ENCODE assay signal across 17 cellular contexts in the genomic region with DNA sequence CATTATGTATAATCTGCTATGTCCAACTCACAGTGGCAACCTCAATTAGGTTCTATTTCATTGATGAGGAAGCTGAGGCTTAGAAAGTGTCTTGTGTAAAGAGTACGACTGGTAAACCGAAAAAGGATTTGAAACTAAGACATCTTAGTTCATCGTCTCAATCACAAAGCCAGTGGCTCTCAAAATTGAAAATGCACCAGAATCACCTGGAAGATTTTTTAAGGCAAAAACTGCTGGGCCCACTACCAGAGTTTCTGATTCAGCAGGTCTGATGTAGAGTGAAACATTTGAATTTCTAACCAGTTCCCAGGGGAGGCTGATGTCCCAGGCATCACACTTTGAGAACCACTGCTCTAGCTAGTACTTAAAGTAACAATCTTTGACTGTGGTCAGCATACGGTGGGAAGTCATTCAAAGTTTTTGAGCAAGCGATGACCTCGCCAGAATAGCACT. TPM values are rescaled to one million over a fixed set of nuclear protein-coding genes. Genes with fewer than 3 reads are reported as not detected.
DNase-seq lines count a peak whose midpoint lies in the region; ATAC-seq, FAIRE-seq and TF ChIP-seq lines count a peak whose summit lies in the region.
"Had no signal": no experiment of that assay in that cellular context is flagged by ENCODE, and none has a peak within 500 bp of the region (broad histone marks: within the 10 kb centered on the region; RNA-seq: fewer than 3 reads in every experiment).

No MANE protein-coding gene starts in this region.

- H3K4me1 ChIP-seq in astrocyte (ENCODE audit: insufficient read depth, low read length) (no peaks in the 10 kb centered on the region), left lung (no peaks in the 10 kb centered on the region), suprapubic skin (no peaks in the 10 kb centered on the region)
- H3K4me1 ChIP-seq: ascending aorta had no signal

- WGBS in suprapubic skin, result 93% methylated on average over 6 of the region's 6 CpGs

- peak overlapping the region; percentile 43 for H3K27ac Mint-ChIP-seq in astrocyte (ENCODE audit: unreplicated experiment)
- H3K27ac Mint-ChIP-seq: CD4-positive, alpha-beta memory T cell; stimulated activated effector memory CD8-positive, alpha-beta T cell treated with anti-CD3 and anti-CD28 coated beads, Interleukin-12 subunit alpha, Interleukin-12 subunit beta, amount 100 ng/mL, for 72 hours had no signal

- ATAC-seq in GM18907 (IDR thresholded peaks at IDR 0.05; ENCODE audit: unreplicated experiment), result peak; percentile 86
- ATAC-seq in GM21528 (IDR thresholded peaks at IDR 0.05; ENCODE audit: low FRiP score, unreplicated experiment), result peak; percentile 83
- ATAC-seq in HG03095 (IDR thresholded peaks at IDR 0.05; ENCODE audit: unreplicated experiment), result peak; percentile 83
- ATAC-seq in left lung, result no peak
- ATAC-seq: activated T-cell treated with anti-CD3 and anti-CD28 coated beads, Interleukin-2, amount 50 U/mL, for 4 hours; left lobe of liver; stimulated activated effector memory CD8-positive, alpha-beta T cell treated with anti-CD3 and anti-CD28 coated beads, Interleukin-12 subunit alpha, Interleukin-12 subunit beta, amount 100 ng/mL, for 72 hours had no signal

- H3K4me3 Mint-ChIP-seq in astrocyte (ENCODE audit: unreplicated experiment), result no peak overlapping the region
- H3K4me3 Mint-ChIP-seq: activated T-cell treated with anti-CD3 and anti-CD28 coated beads, Interleukin-2, amount 50 U/mL, for 4 hours; CD4-positive, alpha-beta memory T cell; stimulated activated effector memory CD8-positive, alpha-beta T cell treated with anti-CD3 and anti-CD28 coated beads, Interleukin-12 subunit alpha, Interleukin-12 subunit beta, amount 100 ng/mL, for 72 hours had no signal

- no peak overlapping the region for H3K4me2 ChIP-seq in astrocyte (ENCODE audit: low read length)

- FAIRE-seq in astrocyte (lab: Jason Lieb, UNC), result no peak

- no peaks in the 10 kb centered on the region for H3K9me3 Mint-ChIP-seq in astrocyte (ENCODE audit: unreplicated experiment)
- H3K9me3 Mint-ChIP-seq: activated T-cell treated with anti-CD3 and anti-CD28 coated beads, Interleukin-2, amount 50 U/mL, for 4 hours; CD4-positive, alpha-beta memory T cell; stimulated activated effector memory CD8-positive, alpha-beta T cell treated with anti-CD3 and anti-CD28 coated beads, Interleukin-12 subunit alpha, Interleukin-12 subunit beta, amount 100 ng/mL, for 72 hours had no signal

- H3K4me1 Mint-ChIP-seq in astrocyte (ENCODE audit: low read depth, unreplicated experiment), result peaks cover 25% of the 10 kb centered on the region
- H3K4me1 Mint-ChIP-seq: CD4-positive, alpha-beta memory T cell; stimulated activated effector memory CD8-positive, alpha-beta T cell treated with anti-CD3 and anti-CD28 coated beads, Interleukin-12 subunit alpha, Interleukin-12 subunit beta, amount 100 ng/mL, for 72 hours had no signal

- no peak for TF ChIP-seq CTCF in astrocyte (IDR thresholded peaks at IDR 0.05; ENCODE audit: insufficient read depth, low read depth, low read length)
- no peak for TF ChIP-seq CTCF in left lung (IDR thresholded peaks at IDR 0.05)
- TF ChIP-seq CTCF in suprapubic skin (IDR thresholded peaks at IDR 0.05), result no peak

- H3K27me3 ChIP-seq in astrocyte (ENCODE audit: insufficient read depth, low read length), result peaks cover 4% of the 10 kb centered on the region
- no peaks in the 10 kb centered on the region for H3K27me3 ChIP-seq in left lung
- no peaks in the 10 kb centered on the region for H3K27me3 ChIP-seq in suprapubic skin
- H3K27me3 ChIP-seq: ascending aorta, neutrophil had no signal

- H2AFZ ChIP-seq in astrocyte (ENCODE audit: low read depth, low read length), result no peak overlapping the region

- no peaks in the 10 kb centered on the region for H3K36me3 Mint-ChIP-seq in astrocyte (ENCODE audit: low read depth, unreplicated experiment)
- H3K36me3 Mint-ChIP-seq: CD4-positive, alpha-beta memory T cell; stimulated activated effector memory CD8-positive, alpha-beta T cell treated with anti-CD3 and anti-CD28 coated beads, Interleukin-12 subunit alpha, Interleukin-12 subunit beta, amount 100 ng/mL, for 72 hours had no signal

- no peak overlapping the region for H3K27ac ChIP-seq in astrocyte (ENCODE audit: low read depth, low read length)
- no peak overlapping the region for H3K27ac ChIP-seq in left lung
- H3K27ac ChIP-seq in suprapubic skin, result no peak overlapping the region
- H3K27ac ChIP-seq: ascending aorta, neutrophil had no signal

- TF ChIP-seq POLR2A in suprapubic skin (IDR thresholded peaks at IDR 0.05), result no peak

- H3K79me2 ChIP-seq in astrocyte (ENCODE audit: insufficient read depth, low read length), result no peaks in the 10 kb centered on the region

- DNase-seq in astrocyte (ENCODE audit: low read depth) (no peak), left lung (no peak), COLO668 (lab: John Stamatoyannopoulos, UW; ENCODE audit: unreplicated experiment) (no peak), NCI-H187 treated with DMSO at 0.1 percent for 48 hours (lab: John Stamatoyannopoulos, UW) (no peak), suprapubic skin (ENCODE audit: low spot score in 2 of 2) (no peak)
- DNase-seq: activated T-cell treated with anti-CD3 and anti-CD28 coated beads, Interleukin-2, amount 50 U/mL, for 4 hours; CD4-positive, alpha-beta memory T cell; NCI-H2227 treated with DMSO at 0.1 percent for 48 hours had no signal

- H3K27me3 Mint-ChIP-seq in astrocyte (ENCODE audit: low read depth, unreplicated experiment), result no peaks in the 10 kb centered on the region

- H3K36me3 ChIP-seq in astrocyte (ENCODE audit: insufficient read depth, low read length), result no peaks in the 10 kb centered on the region
- H3K36me3 ChIP-seq in left lung, result no peaks in the 10 kb centered on the region
- H3K36me3 ChIP-seq in suprapubic skin, result no peaks in the 10 kb centered on the region
- H3K36me3 ChIP-seq: ascending aorta, neutrophil had no signal

- intact Hi-C loops in left lung (cut with DNase I), result no loop called here

- H3K9ac ChIP-seq in astrocyte (ENCODE audit: low read length), result no peak overlapping the region

- no peak for TF ChIP-seq EP300 in suprapubic skin (IDR thresholded peaks at IDR 0.05)

- H4K20me1 ChIP-seq in astrocyte (ENCODE audit: insufficient read depth, low read length), result no peaks in the 10 kb centered on the region

- H3K9me3 ChIP-seq in astrocyte (ENCODE audit: insufficient read depth, low read depth, low read length) (no peaks in the 10 kb centered on the region), left lung (no peaks in the 10 kb centered on the region), suprapubic skin (no peaks in the 10 kb centered on the region)
- H3K9me3 ChIP-seq: ascending aorta, neutrophil had no signal

- no peak overlapping the region for H3K4me3 ChIP-seq in astrocyte (ENCODE audit: insufficient read depth, low read depth, low read length)
- H3K4me3 ChIP-seq in left lung, result no peak overlapping the region
- H3K4me3 ChIP-seq in suprapubic skin, result no peak overlapping the region
- H3K4me3 ChIP-seq: ascending aorta had no signal

RNA-seq across cellular contexts. Expression of gene LRRC53, which starts 5.2 kb away (rescaled TPM):
- total RNA-seq in astrocyte (not detected in 2 replicates), left lung (not detected), suprapubic skin (not detected)
- total RNA-seq: activated T-cell treated with anti-CD3 and anti-CD28 coated beads, Interleukin-2, amount 50 U/mL, for 4 hours; ascending aorta; CD4-positive, alpha-beta memory T cell; glomerular endothelial cell; left lobe of liver; M059J had no signal
